ENCODE assay signal across 12 cellular contexts in the genomic region with DNA sequence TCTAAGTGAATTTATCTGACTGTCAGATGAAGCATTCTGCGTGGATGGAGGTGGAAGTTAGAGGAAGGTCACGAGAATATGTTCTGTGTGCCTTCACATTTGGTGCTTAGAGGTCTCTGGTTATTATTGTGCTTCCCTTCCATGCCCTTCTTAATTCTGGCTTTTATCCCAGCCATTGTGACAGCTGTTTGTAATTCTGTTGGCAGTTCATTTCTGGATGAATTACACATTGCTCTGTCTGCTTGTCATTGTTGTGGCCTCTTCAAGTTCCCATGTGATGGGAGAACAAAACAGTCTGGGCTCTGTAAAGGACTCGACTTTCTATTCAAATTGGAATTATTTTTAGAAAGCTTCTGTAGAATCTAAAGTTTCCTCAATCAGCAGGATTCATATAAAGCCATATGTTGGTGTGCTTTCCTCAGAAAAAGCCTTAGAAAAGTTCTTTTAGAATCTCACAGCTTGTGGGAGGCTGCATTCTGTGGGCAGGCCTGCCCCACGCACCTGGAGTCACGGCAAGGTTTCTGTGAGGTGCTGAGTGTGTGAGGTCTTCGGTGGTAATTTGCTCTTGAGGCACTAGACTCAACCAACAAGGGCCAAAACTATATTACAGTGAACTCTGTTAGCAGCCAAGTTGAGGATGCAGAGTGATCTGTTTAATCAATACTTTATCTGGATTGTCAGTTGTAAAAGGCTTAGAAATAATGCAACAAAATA.
A peak's percentile ranks its signal among the peaks of the same experiment; 100 is the strongest.
DNase-seq lines count a peak whose midpoint lies in the region; ATAC-seq and TF ChIP-seq lines count a peak whose summit lies in the region.
"Had no signal": no experiment of that assay in that cellular context is flagged by ENCODE, and none has a peak within 500 bp of the region (broad histone marks: within the 10 kb centered on the region; RNA-seq: fewer than 3 reads in every experiment).

No MANE protein-coding gene starts in this region.

- intact Hi-C loops in activated naive CD4-positive, alpha-beta T cell treated with anti-CD3 and anti-CD28 coated beads for 36 hours (cut with micrococcal nuclease): no loop called here

- H3K36me3 ChIP-seq in fibroblast of lung (ENCODE audit: control insufficient read depth, insufficient read depth, low read length) (no peaks in the 10 kb centered on the region), neural cell (ENCODE audit: insufficient read depth, low read length) (no peaks in the 10 kb centered on the region)

- peaks cover 16% of the 10 kb centered on the region for H3K9me3 Mint-ChIP-seq in activated naive CD4-positive, alpha-beta T cell treated with anti-CD3 and anti-CD28 coated beads for 36 hours

- peak; percentile 2 for DNase-seq in Daoy (ENCODE audit: low read depth)
- DNase-seq in NCI-H446 treated with DMSO at 0.1 percent for 48 hours (lab: John Stamatoyannopoulos, UW): peak; percentile 13
- DNase-seq in fibroblast of lung (ENCODE audit: low read depth in 2 of 2): peak; percentile 2 to 10
- no peak for DNase-seq in activated naive CD4-positive, alpha-beta T cell treated with anti-CD3 and anti-CD28 coated beads for 36 hours
- no peak for DNase-seq in RPMI8226
- DNase-seq: activated naive CD4-positive, alpha-beta T cell treated with anti-CD3 and anti-CD28 coated beads, Interleukin-2, amount 50 U/mL, for 16 hours; CD4-positive, CD25-positive, alpha-beta regulatory T cell; MV-4-11 had no signal

- H3K79me2 ChIP-seq in fibroblast of lung (ENCODE audit: control insufficient read depth, insufficient read depth, low read length) (no peaks in the 10 kb centered on the region), neural cell (replicated peaks; ENCODE audit: insufficient read depth, low read length) (no peaks in the 10 kb centered on the region)

- H3K4me2 ChIP-seq in fibroblast of lung (ENCODE audit: extremely low read depth, insufficient read depth, low read length) (no peak overlapping the region), neural cell (ENCODE audit: low read length) (no peak overlapping the region)

- no peaks in the 10 kb centered on the region for H3K4me1 ChIP-seq in fibroblast of lung (ENCODE audit: control insufficient read depth, extremely low read depth, insufficient read depth, low read length)

- no peak for ATAC-seq in GM18861 (IDR thresholded peaks at IDR 0.05; ENCODE audit: unreplicated experiment)
- ATAC-seq in GM18909 (IDR thresholded peaks at IDR 0.05; ENCODE audit: poor library complexity, unreplicated experiment): no peak

- no peak for TF ChIP-seq CTCF in fibroblast of lung (conservative IDR thresholded peaks at IDR 0.05 in 1 of 2, IDR thresholded peaks at IDR 0.05 in 1 of 2; ENCODE audit: low read depth in 1 of 2, low read length in 2 of 2)
- TF ChIP-seq CTCF in neural cell (IDR thresholded peaks at IDR 0.05; ENCODE audit: poor library complexity, severe bottlenecking): no peak

- no peaks in the 10 kb centered on the region for H3K27me3 ChIP-seq in fibroblast of lung (ENCODE audit: control insufficient read depth, insufficient read depth, low read length)
- no peaks in the 10 kb centered on the region for H3K27me3 ChIP-seq in neural cell (ENCODE audit: insufficient read depth, low read depth, low read length)

- H3K27ac ChIP-seq in fibroblast of lung (ENCODE audit: insufficient read depth, low read length): no peak overlapping the region
- no peak overlapping the region for H3K27ac ChIP-seq in neural cell (ENCODE audit: low read length)

- no peaks in the 10 kb centered on the region for H3K4me1 Mint-ChIP-seq in activated naive CD4-positive, alpha-beta T cell treated with anti-CD3 and anti-CD28 coated beads for 36 hours (ENCODE audit: low read depth)
- H3K4me1 Mint-ChIP-seq: CD4-positive, CD25-positive, alpha-beta regulatory T cell had no signal

- H3K9me3 ChIP-seq in fibroblast of lung (ENCODE audit: control insufficient read depth, insufficient read depth, low read depth, low read length): no peaks in the 10 kb centered on the region
- no peaks in the 10 kb centered on the region for H3K9me3 ChIP-seq in neural cell (ENCODE audit: low read length)

- H3K9ac ChIP-seq in fibroblast of lung (ENCODE audit: insufficient read depth, low read length): no peak overlapping the region
- H3K9ac ChIP-seq in neural cell (ENCODE audit: low read length): no peak overlapping the region

- H3K9me2 ChIP-seq in neural cell (ENCODE audit: insufficient read depth, low read length): no peaks in the 10 kb centered on the region

- CTCF ChIA-PET in activated naive CD4-positive, alpha-beta T cell treated with anti-CD3 and anti-CD28 coated beads for 36 hours (lab: Charles Lee): no interaction called here

- no peak overlapping the region for H2AFZ ChIP-seq in fibroblast of lung (ENCODE audit: low read length)
- H2AFZ ChIP-seq in neural cell (ENCODE audit: low read depth, low read length): no peak overlapping the region

- no peak overlapping the region for H3K4me3 ChIP-seq in fibroblast of lung (replicated peaks in 1 of 4; ENCODE audit: control extremely low read depth in 1 of 4, insufficient read depth in 1 of 4, low read depth in 3 of 4, low read length in 4 of 4)
- H3K4me3 ChIP-seq in neural cell (ENCODE audit: low read length): no peak overlapping the region

- TF ChIP-seq EP300 in neural cell (conservative IDR thresholded peaks at IDR 0.05; ENCODE audit: poor library complexity, severe bottlenecking): peak; percentile 57

- H3K27ac Mint-ChIP-seq in activated naive CD4-positive, alpha-beta T cell treated with anti-CD3 and anti-CD28 coated beads for 36 hours: no peak overlapping the region
- H3K27ac Mint-ChIP-seq: CD4-positive, CD25-positive, alpha-beta regulatory T cell; stimulated activated naive CD8-positive, alpha-beta T cell treated with anti-CD3 and anti-CD28 coated beads, Interleukin-15, Interleukin-2, amounts not matched to agents 100 ng/mL and 50 ng/mL, for 24 hours had no signal

- no peak overlapping the region for H3K4me3 Mint-ChIP-seq in activated naive CD4-positive, alpha-beta T cell treated with anti-CD3 and anti-CD28 coated beads for 36 hours
- H3K4me3 Mint-ChIP-seq: CD4-positive, CD25-positive, alpha-beta regulatory T cell; stimulated activated naive CD8-positive, alpha-beta T cell treated with anti-CD3 and anti-CD28 coated beads, Interleukin-15, Interleukin-2, amounts not matched to agents 100 ng/mL and 50 ng/mL, for 24 hours had no signal

- H4K20me1 ChIP-seq in fibroblast of lung (ENCODE audit: control insufficient read depth, extremely low read depth, insufficient read depth, low read length): no peaks in the 10 kb centered on the region
- H4K20me1 ChIP-seq in neural cell (ENCODE audit: insufficient read depth): no peaks in the 10 kb centered on the region

- no peaks in the 10 kb centered on the region for H3F3A ChIP-seq in neural cell (ENCODE audit: insufficient read depth, low read length, poor library complexity, severe bottlenecking)

- no peaks in the 10 kb centered on the region for H3K36me3 Mint-ChIP-seq in activated naive CD4-positive, alpha-beta T cell treated with anti-CD3 and anti-CD28 coated beads for 36 hours (ENCODE audit: low read depth)

- no peak for TF ChIP-seq RAD21 in neural cell (conservative IDR thresholded peaks at IDR 0.05)

- H3K27me3 Mint-ChIP-seq in activated naive CD4-positive, alpha-beta T cell treated with anti-CD3 and anti-CD28 coated beads for 36 hours (ENCODE audit: low read depth): no peaks in the 10 kb centered on the region
- H3K27me3 Mint-ChIP-seq: CD4-positive, CD25-positive, alpha-beta regulatory T cell; stimulated activated naive CD8-positive, alpha-beta T cell treated with anti-CD3 and anti-CD28 coated beads, Interleukin-15, Interleukin-2, amounts not matched to agents 100 ng/mL and 50 ng/mL, for 24 hours had no signal

TF ChIP-seq in neural cell, 6 proteins besides CTCF, POLR2A, EP300 and RAD21:
- peak; percentile 48 for TF ChIP-seq POLR2AphosphoS5 (IDR thresholded peaks at IDR 0.05)
- TF ChIP-seq TAF1 (IDR thresholded peaks at IDR 0.05; ENCODE audit: low read depth): no peak
- TF ChIP-seq SMC3 (conservative IDR thresholded peaks at IDR 0.05; ENCODE audit: poor library complexity): no peak
- TF ChIP-seq, protein P1, sequence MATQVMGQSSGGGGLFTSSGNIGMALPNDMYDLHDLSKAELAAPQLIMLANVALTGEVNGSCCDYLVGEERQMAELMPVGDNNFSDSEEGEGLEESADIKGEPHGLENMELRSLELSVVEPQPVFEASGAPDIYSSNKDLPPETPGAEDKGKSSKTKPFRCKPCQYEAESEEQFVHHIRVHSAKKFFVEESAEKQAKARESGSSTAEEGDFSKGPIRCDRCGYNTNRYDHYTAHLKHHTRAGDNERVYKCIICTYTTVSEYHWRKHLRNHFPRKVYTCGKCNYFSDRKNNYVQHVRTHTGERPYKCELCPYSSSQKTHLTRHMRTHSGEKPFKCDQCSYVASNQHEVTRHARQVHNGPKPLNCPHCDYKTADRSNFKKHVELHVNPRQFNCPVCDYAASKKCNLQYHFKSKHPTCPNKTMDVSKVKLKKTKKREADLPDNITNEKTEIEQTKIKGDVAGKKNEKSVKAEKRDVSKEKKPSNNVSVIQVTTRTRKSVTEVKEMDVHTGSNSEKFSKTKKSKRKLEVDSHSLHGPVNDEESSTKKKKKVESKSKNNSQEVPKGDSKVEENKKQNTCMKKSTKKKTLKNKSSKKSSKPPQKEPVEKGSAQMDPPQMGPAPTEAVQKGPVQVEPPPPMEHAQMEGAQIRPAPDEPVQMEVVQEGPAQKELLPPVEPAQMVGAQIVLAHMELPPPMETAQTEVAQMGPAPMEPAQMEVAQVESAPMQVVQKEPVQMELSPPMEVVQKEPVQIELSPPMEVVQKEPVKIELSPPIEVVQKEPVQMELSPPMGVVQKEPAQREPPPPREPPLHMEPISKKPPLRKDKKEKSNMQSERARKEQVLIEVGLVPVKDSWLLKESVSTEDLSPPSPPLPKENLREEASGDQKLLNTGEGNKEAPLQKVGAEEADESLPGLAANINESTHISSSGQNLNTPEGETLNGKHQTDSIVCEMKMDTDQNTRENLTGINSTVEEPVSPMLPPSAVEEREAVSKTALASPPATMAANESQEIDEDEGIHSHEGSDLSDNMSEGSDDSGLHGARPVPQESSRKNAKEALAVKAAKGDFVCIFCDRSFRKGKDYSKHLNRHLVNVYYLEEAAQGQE (IDR thresholded peaks at IDR 0.05; ENCODE audit: borderline replicate concordance): no peak
- no peak for TF ChIP-seq MXI1 (conservative IDR thresholded peaks at IDR 0.05; ENCODE audit: poor library complexity, severe bottlenecking)

Comparison
In these comparisons a context has a peak if more than half of its experiments do, and no peak if none do; other contexts are left out.
1. DNase-seq: peak in Daoy (single experiment), NCI-H446 treated with DMSO at 0.1 percent for 48 hours (single experiment) and fibroblast of lung (2 of 2); none in activated naive CD4-positive, alpha-beta T cell treated with anti-CD3 and anti-CD28 coated beads for 36 hours (single experiment) and RPMI8226 (single experiment).